In the genomic region with DNA sequence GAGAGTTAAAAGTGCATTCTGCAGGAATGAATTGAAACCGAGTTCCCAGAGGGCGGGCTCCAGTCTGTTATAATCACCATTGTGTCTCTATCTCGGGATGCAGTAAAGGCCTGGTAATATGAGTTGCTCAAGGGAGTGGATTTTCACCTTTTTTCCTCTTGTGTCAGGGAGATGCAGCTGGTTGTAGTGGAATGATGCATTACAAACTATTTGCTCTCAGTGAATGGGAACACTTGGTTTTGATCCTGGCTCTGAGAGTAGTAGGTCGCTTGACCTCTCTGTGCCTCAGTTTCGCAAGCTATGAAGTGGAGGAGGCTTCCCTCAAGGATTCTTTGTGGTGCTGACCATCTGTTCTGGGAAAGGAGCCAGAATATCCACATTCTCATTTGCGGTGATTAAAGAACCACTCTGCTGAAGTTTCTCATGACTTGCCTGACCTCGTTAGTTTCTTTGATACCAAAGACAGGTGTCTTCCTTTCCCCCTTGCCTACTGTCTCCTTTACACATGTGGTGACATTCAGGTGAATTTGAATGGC, we compare ENCODE assay signal across 10 cellular contexts.
DNase-seq lines count a peak whose midpoint lies in the region; ATAC-seq, FAIRE-seq and TF ChIP-seq lines count a peak whose summit lies in the region.
"Had no signal": no experiment of that assay in that cellular context is flagged by ENCODE, and none has a peak within 500 bp of the region (broad histone marks: within the 10 kb centered on the region; RNA-seq: fewer than 3 reads in every experiment).

No MANE protein-coding gene starts in this region.

- no peaks in the 10 kb centered on the region for H3K27me3 Mint-ChIP-seq in activated T-cell treated with anti-CD3 and anti-CD28 coated beads, Interleukin-2, amount 50 U/mL, for 4 hours (ENCODE audit: low read depth)
- no peaks in the 10 kb centered on the region for H3K27me3 Mint-ChIP-seq in activated T-helper 17 cell treated with anti-CD3 and anti-CD28 coated beads, Interleukin-2, amount 50 U/mL, for 72 hours

- no peaks in the 10 kb centered on the region for H3K9me3 Mint-ChIP-seq in activated T-cell treated with anti-CD3 and anti-CD28 coated beads, Interleukin-2, amount 50 U/mL, for 4 hours
- H3K9me3 Mint-ChIP-seq in activated T-helper 17 cell treated with anti-CD3 and anti-CD28 coated beads, Interleukin-2, amount 50 U/mL, for 72 hours, result no peaks in the 10 kb centered on the region

- peak; percentile 79 for FAIRE-seq in RCC 7860 (lab: Jason Lieb, UNC)

- ATAC-seq in GM21515 (IDR thresholded peaks at IDR 0.05; ENCODE audit: unreplicated experiment), result no peak
- no peak for ATAC-seq in activated T-cell treated with anti-CD3 and anti-CD28 coated beads, Interleukin-2, amount 50 U/mL, for 4 hours
- ATAC-seq in activated T-helper 17 cell treated with anti-CD3 and anti-CD28 coated beads, Interleukin-2, amount 50 U/mL, for 72 hours (replicated peaks), result no peak
- ATAC-seq: stimulated activated naive CD8-positive, alpha-beta T cell treated with anti-CD3 and anti-CD28 coated beads, Interleukin-15, Interleukin-2, amounts not matched to agents 100 U/mL and 50 U/mL, for 24 hours had no signal

- no peak overlapping the region for H3K4me3 ChIP-seq in fibroblast of pulmonary artery (replicated peaks; ENCODE audit: low read depth, low read length)
- no peak overlapping the region for H3K4me3 ChIP-seq in skeletal muscle cell (ENCODE audit: low read depth, low read length)

- peaks cover 46% of the 10 kb centered on the region for H3K4me1 Mint-ChIP-seq in activated T-cell treated with anti-CD3 and anti-CD28 coated beads, Interleukin-2, amount 50 U/mL, for 4 hours (ENCODE audit: low read depth)
- peaks cover 15% of the 10 kb centered on the region for H3K4me1 Mint-ChIP-seq in activated T-helper 17 cell treated with anti-CD3 and anti-CD28 coated beads, Interleukin-2, amount 50 U/mL, for 72 hours

- no peak for TF ChIP-seq CTCF in fibroblast of pulmonary artery (IDR thresholded peaks at IDR 0.05; ENCODE audit: low read length, missing control alignments)

- no peak overlapping the region for H3K4me3 Mint-ChIP-seq in activated T-cell treated with anti-CD3 and anti-CD28 coated beads, Interleukin-2, amount 50 U/mL, for 4 hours
- no peak overlapping the region for H3K4me3 Mint-ChIP-seq in activated T-helper 17 cell treated with anti-CD3 and anti-CD28 coated beads, Interleukin-2, amount 50 U/mL, for 72 hours

- H3K36me3 Mint-ChIP-seq in activated T-cell treated with anti-CD3 and anti-CD28 coated beads, Interleukin-2, amount 50 U/mL, for 4 hours (ENCODE audit: insufficient read depth), result peaks cover 2% of the 10 kb centered on the region
- H3K36me3 Mint-ChIP-seq in activated T-helper 17 cell treated with anti-CD3 and anti-CD28 coated beads, Interleukin-2, amount 50 U/mL, for 72 hours (ENCODE audit: low read depth), result no peaks in the 10 kb centered on the region

- H3K27ac Mint-ChIP-seq in activated T-helper 17 cell treated with anti-CD3 and anti-CD28 coated beads, Interleukin-2, amount 50 U/mL, for 72 hours, result no peak overlapping the region

- DNase-seq in NCI-H2171 treated with DMSO at 0.1 percent for 48 hours (lab: John Stamatoyannopoulos, UW) (peak; percentile 56), NCI-H2171 (lab: John Stamatoyannopoulos, UW) (no peak), RCC 7860 (ENCODE audit: low spot score) (peak; percentile 59), fibroblast of pulmonary artery (ENCODE audit: low read depth) (peak; percentile 88), skeletal muscle cell (ENCODE audit: low read depth) (peak; percentile 92)
- DNase-seq in activated T-cell treated with anti-CD3 and anti-CD28 coated beads, Interleukin-2, amount 50 U/mL, for 4 hours, result no peak
- DNase-seq: effector memory CD4-positive, alpha-beta T cell; stimulated activated naive CD8-positive, alpha-beta T cell treated with anti-CD3 and anti-CD28 coated beads, Interleukin-15, Interleukin-2, amounts not matched to agents 100 U/mL and 50 U/mL, for 24 hours had no signal

Comparison
In these comparisons a context has a peak if more than half of its experiments do, and no peak if none do; other contexts are left out.
1. DNase-seq: peak in NCI-H2171 treated with DMSO at 0.1 percent for 48 hours (single experiment), RCC 7860 (single experiment), fibroblast of pulmonary artery (single experiment) and skeletal muscle cell (single experiment); none in NCI-H2171 (single experiment) and activated T-cell treated with anti-CD3 and anti-CD28 coated beads, Interleukin-2, amount 50 U/mL, for 4 hours (single experiment).